1 cellular context compared by ENCODE assay signal in genomic region chr18:79788096-79789085, GRCh38.
TF ChIP-seq lines count a peak whose summit lies in the region.

No MANE protein-coding gene starts in this region.

TF ChIP-seq in GM23338, 12 proteins besides CTCF, POLR2A, EP300 and RAD21:
- TF ChIP-seq REST (IDR thresholded peaks at IDR 0.05; ENCODE audit: unreplicated experiment) (no peak), EZH2 (IDR thresholded peaks at IDR 0.05; ENCODE audit: low read depth, unreplicated experiment) (peak; percentile 67)
